Comparison of ENCODE assay signal across 8 cellular contexts in genomic region chr21:20971296-20971921, GRCh38. TPM values are rescaled to one million over a fixed set of nuclear protein-coding genes. Genes with fewer than 3 reads are reported as not detected.
DNase-seq lines count a peak whose midpoint lies in the region; ATAC-seq and TF ChIP-seq lines count a peak whose summit lies in the region.

No MANE protein-coding gene starts in this region.

- peak; percentile 47 for TF ChIP-seq CTCF in NB4 (IDR thresholded peaks at IDR 0.05; ENCODE audit: low read depth, low read length)
- TF ChIP-seq CTCF in SU-DHL-6 (IDR thresholded peaks at IDR 0.05; ENCODE audit: insufficient read depth, low read length, poor library complexity, severe bottlenecking): peak; percentile 63

- no peaks in the 10 kb centered on the region for H3K79me2 ChIP-seq in SU-DHL-6 (ENCODE audit: insufficient read depth, low read length)

- H4K20me1 ChIP-seq in SU-DHL-6 (ENCODE audit: low read depth, low read length): no peaks in the 10 kb centered on the region

- no peak overlapping the region for H2AFZ ChIP-seq in SU-DHL-6 (ENCODE audit: low read depth, low read length, severe bottlenecking)

- intact Hi-C loops in activated CD4-positive, alpha-beta memory T cell treated with anti-CD3 and anti-CD28 coated beads for 36 hours (cut with micrococcal nuclease): no loop called here
- intact Hi-C loops in posterior cingulate gyrus (cut with DNase I): loop anchor here (10.0 kb wide), 1 partner anchor 167 kb away; no protein-coding TSS in a partner anchor

- H3K9me3 ChIP-seq in SU-DHL-6 (ENCODE audit: insufficient read depth, low read length): no peaks in the 10 kb centered on the region

- no peaks in the 10 kb centered on the region for H3K27me3 ChIP-seq in SU-DHL-6 (ENCODE audit: low read length)

- no peaks in the 10 kb centered on the region for H3K36me3 ChIP-seq in SU-DHL-6 (ENCODE audit: low read length)

- H3K9me3 Mint-ChIP-seq in activated CD4-positive, alpha-beta memory T cell treated with anti-CD3 and anti-CD28 coated beads for 36 hours: no peaks in the 10 kb centered on the region
- H3K9me3 Mint-ChIP-seq in activated CD4-positive, alpha-beta memory T cell treated with anti-CD3 and anti-CD28 coated beads, Interleukin-2, amount 10 ng/mL, durations not matched to agents 7 days and 5 days: no peaks in the 10 kb centered on the region
- H3K9me3 Mint-ChIP-seq in effector memory CD8-positive, alpha-beta T cell: peaks cover 0 to 3% of the 10 kb centered on the region in 2 donors

- POLR2A ChIA-PET in activated CD4-positive, alpha-beta memory T cell treated with anti-CD3 and anti-CD28 coated beads for 36 hours (lab: Charles Lee): no interaction called here
- POLR2A ChIA-PET in activated CD4-positive, alpha-beta memory T cell treated with anti-CD3 and anti-CD28 coated beads, Interleukin-2, amount 10 ng/mL, durations not matched to agents 7 days and 5 days (lab: Charles Lee): no interaction called here

- no peak overlapping the region for H3K4me2 ChIP-seq in SU-DHL-6 (ENCODE audit: low read depth, low read length, poor library complexity, severe bottlenecking)

- H3K36me3 Mint-ChIP-seq in activated CD4-positive, alpha-beta memory T cell treated with anti-CD3 and anti-CD28 coated beads for 36 hours: no peaks in the 10 kb centered on the region
- no peaks in the 10 kb centered on the region for H3K36me3 Mint-ChIP-seq in activated CD4-positive, alpha-beta memory T cell treated with anti-CD3 and anti-CD28 coated beads, Interleukin-2, amount 10 ng/mL, durations not matched to agents 7 days and 5 days (ENCODE audit: low read depth)
- H3K36me3 Mint-ChIP-seq in effector memory CD8-positive, alpha-beta T cell (ENCODE audit: insufficient read depth): no peaks in the 10 kb centered on the region

- CTCF ChIA-PET in activated CD4-positive, alpha-beta memory T cell treated with anti-CD3 and anti-CD28 coated beads for 36 hours (lab: Charles Lee): interaction anchor here (1.0 kb wide), 2 partner anchors 20 to 27 kb away, joined by 3 to 5 read pairs; partner anchors contain the start of gene NCAM2
- CTCF ChIA-PET in activated CD4-positive, alpha-beta memory T cell treated with anti-CD3 and anti-CD28 coated beads, Interleukin-2, amount 10 ng/mL, durations not matched to agents 7 days and 5 days (lab: Charles Lee): no interaction called here

- H3K4me1 Mint-ChIP-seq in activated CD4-positive, alpha-beta memory T cell treated with anti-CD3 and anti-CD28 coated beads for 36 hours (ENCODE audit: low read depth): no peaks in the 10 kb centered on the region
- H3K4me1 Mint-ChIP-seq in activated CD4-positive, alpha-beta memory T cell treated with anti-CD3 and anti-CD28 coated beads, Interleukin-2, amount 10 ng/mL, durations not matched to agents 7 days and 5 days: no peaks in the 10 kb centered on the region
- H3K4me1 Mint-ChIP-seq in effector memory CD8-positive, alpha-beta T cell (ENCODE audit: low read depth in 2 of 2): no peaks in the 10 kb centered on the region

- DNase-seq in activated CD4-positive, alpha-beta memory T cell treated with anti-CD3 and anti-CD28 coated beads for 36 hours: peak; percentile 49
- no peak for DNase-seq in activated CD4-positive, alpha-beta memory T cell treated with anti-CD3 and anti-CD28 coated beads, Interleukin-2, amount 10 ng/mL, durations not matched to agents 7 days and 5 days
- peak; percentile 61 for DNase-seq in NB4 (ENCODE audit: low read depth)
- peak; percentile 61 for DNase-seq in fibroblast of the conjunctiva (ENCODE audit: low read depth)
- DNase-seq in posterior cingulate gyrus: peak in 9 of 10 donors; percentile 40 to 95 (median 77)
- no peak for DNase-seq in effector memory CD8-positive, alpha-beta T cell

- no peaks in the 10 kb centered on the region for H3K9me2 ChIP-seq in SU-DHL-6 (replicated peaks; ENCODE audit: insufficient read depth, low read length)

- H3K9ac ChIP-seq in SU-DHL-6 (ENCODE audit: low read length): no peak overlapping the region

- H3K4me3 ChIP-seq in NB4 (ENCODE audit: low read depth, low read length) (no peak overlapping the region), SU-DHL-6 (ENCODE audit: insufficient read depth, low read length, poor library complexity, severe bottlenecking) (no peak overlapping the region)

- no peak overlapping the region for H3K4me3 Mint-ChIP-seq in activated CD4-positive, alpha-beta memory T cell treated with anti-CD3 and anti-CD28 coated beads for 36 hours
- H3K4me3 Mint-ChIP-seq in activated CD4-positive, alpha-beta memory T cell treated with anti-CD3 and anti-CD28 coated beads, Interleukin-2, amount 10 ng/mL, durations not matched to agents 7 days and 5 days: no peak overlapping the region
- no peak overlapping the region for H3K4me3 Mint-ChIP-seq in effector memory CD8-positive, alpha-beta T cell

- no peak overlapping the region for H3K27ac Mint-ChIP-seq in activated CD4-positive, alpha-beta memory T cell treated with anti-CD3 and anti-CD28 coated beads for 36 hours
- H3K27ac Mint-ChIP-seq in activated CD4-positive, alpha-beta memory T cell treated with anti-CD3 and anti-CD28 coated beads, Interleukin-2, amount 10 ng/mL, durations not matched to agents 7 days and 5 days: no peak overlapping the region
- H3K27ac Mint-ChIP-seq in effector memory CD8-positive, alpha-beta T cell: no peak overlapping the region

- no peaks in the 10 kb centered on the region for H3F3A ChIP-seq in SU-DHL-6 (ENCODE audit: insufficient read depth)

- no peak for TF ChIP-seq POLR2A in NB4 (IDR thresholded peaks at IDR 0.05; ENCODE audit: extremely low read depth, insufficient read length)

- ATAC-seq in GM18520 (IDR thresholded peaks at IDR 0.05; ENCODE audit: unreplicated experiment): no peak
- ATAC-seq in effector memory CD8-positive, alpha-beta T cell (replicated peaks): no peak

- no peaks in the 10 kb centered on the region for H3K27me3 Mint-ChIP-seq in activated CD4-positive, alpha-beta memory T cell treated with anti-CD3 and anti-CD28 coated beads for 36 hours
- H3K27me3 Mint-ChIP-seq in activated CD4-positive, alpha-beta memory T cell treated with anti-CD3 and anti-CD28 coated beads, Interleukin-2, amount 10 ng/mL, durations not matched to agents 7 days and 5 days: no peaks in the 10 kb centered on the region
- no peaks in the 10 kb centered on the region for H3K27me3 Mint-ChIP-seq in effector memory CD8-positive, alpha-beta T cell

- no peak overlapping the region for H3K27ac ChIP-seq in SU-DHL-6 (ENCODE audit: low read depth, low read length)

RNA-seq across cellular contexts. Expression of gene NCAM2, which starts 26.8 kb away (rescaled TPM):
- not detected for total RNA-seq in activated CD4-positive, alpha-beta memory T cell treated with anti-CD3 and anti-CD28 coated beads for 36 hours
- total RNA-seq in activated CD4-positive, alpha-beta memory T cell treated with anti-CD3 and anti-CD28 coated beads, Interleukin-2, amount 10 ng/mL, durations not matched to agents 7 days and 5 days: not detected

Comparison
In these comparisons a context has a peak if more than half of its experiments do, and no peak if none do; other contexts are left out.
1. DNase-seq: peak in activated CD4-positive, alpha-beta memory T cell treated with anti-CD3 and anti-CD28 coated beads for 36 hours (single experiment), NB4 (single experiment), fibroblast of the conjunctiva (single experiment) and posterior cingulate gyrus (9 of 10); none in activated CD4-positive, alpha-beta memory T cell treated with anti-CD3 and anti-CD28 coated beads, Interleukin-2, amount 10 ng/mL, durations not matched to agents 7 days and 5 days (single experiment) and effector memory CD8-positive, alpha-beta T cell (0 of 3).